ENCODE assay signal across 20 cellular contexts in genomic region chr3:98807011-98807410, GRCh38. TPM values are rescaled to one million over a fixed set of nuclear protein-coding genes. Genes with fewer than 3 reads are reported as not detected.
"Had no signal": no experiment of that assay in that cellular context is flagged by ENCODE, and none has a peak within 500 bp of the region (broad histone marks: within the 10 kb centered on the region; RNA-seq: fewer than 3 reads in every experiment).

No MANE protein-coding gene starts in this region.

- H3K4me1 Mint-ChIP-seq: nephron, WTC11 had no signal

- ATAC-seq: activated CD8-positive, alpha-beta T cell treated with anti-CD3 and anti-CD28 coated beads for 36 hours; activated T-cell treated with anti-CD3 and anti-CD28 coated beads, Interleukin-2, amount 50 U/mL, for 4 hours; WTC11 had no signal

- H3K4me3 ChIP-seq: cardiac muscle cell, esophagus muscularis mucosa, right atrium auricular region, suprapubic skin had no signal

- DNase-seq: activated CD4-positive, alpha-beta T cell treated with anti-CD3 and anti-CD28 coated beads for 48 hours; activated CD8-positive, alpha-beta T cell treated with anti-CD3 and anti-CD28 coated beads for 36 hours; activated effector memory CD4-positive, alpha-beta T cell treated with anti-CD3 and anti-CD28 coated beads, Interleukin-2, amount 50 U/mL, for 16 hours; activated T-cell treated with anti-CD3 and anti-CD28 coated beads, Interleukin-2, amount 50 U/mL, for 4 hours; foreskin fibroblast; glutamatergic neuron; nucleus accumbens; small intestine; stimulated activated CD4-positive, alpha-beta T cell treated with anti-CD3 and anti-CD28 coated beads, Interleukin-4, amount 100 ng/mL, for 4 hours; stimulated activated CD8-positive, alpha-beta memory T cell treated with anti-CD3 and anti-CD28 coated beads, Interleukin-4, amount 100 ng/mL, for 48 hours; stimulated activated naive CD4-positive, alpha-beta T cell treated with Interleukin-2 at 50 U/mL for 16 hours; T-helper 2 cell had no signal

- H3K27ac Mint-ChIP-seq: activated CD8-positive, alpha-beta T cell treated with anti-CD3 and anti-CD28 coated beads for 36 hours; activated naive CD8-positive, alpha-beta T cell; nephron; progenitor cell of endocrine pancreas; WTC11 had no signal

- H3K27me3 Mint-ChIP-seq: activated CD8-positive, alpha-beta T cell treated with anti-CD3 and anti-CD28 coated beads for 36 hours; activated naive CD8-positive, alpha-beta T cell; progenitor cell of endocrine pancreas had no signal

- H3K27me3 ChIP-seq: cardiac muscle cell, esophagus muscularis mucosa, right atrium auricular region, suprapubic skin had no signal

- H3K4me3 Mint-ChIP-seq: activated CD8-positive, alpha-beta T cell treated with anti-CD3 and anti-CD28 coated beads for 36 hours; activated naive CD8-positive, alpha-beta T cell; activated T-cell treated with anti-CD3 and anti-CD28 coated beads, Interleukin-2, amount 50 U/mL, for 4 hours; nephron; WTC11 had no signal

- H3K9me3 ChIP-seq: esophagus muscularis mucosa, right atrium auricular region, suprapubic skin had no signal

- H3K9me3 Mint-ChIP-seq: activated CD8-positive, alpha-beta T cell treated with anti-CD3 and anti-CD28 coated beads for 36 hours; activated T-cell treated with anti-CD3 and anti-CD28 coated beads, Interleukin-2, amount 50 U/mL, for 4 hours had no signal

- H3K4me1 ChIP-seq: esophagus muscularis mucosa, right atrium auricular region had no signal

- H3K27ac ChIP-seq: cardiac muscle cell, esophagus muscularis mucosa, right atrium auricular region, suprapubic skin had no signal

RNA-seq across cellular contexts. Expression of gene ST3GAL6, which starts 43.9 kb away (rescaled TPM):
- total RNA-seq: activated CD8-positive, alpha-beta T cell treated with anti-CD3 and anti-CD28 coated beads for 36 hours had no signal
